ENCODE assay signal across 8 cellular contexts in genomic region chr1:32611859-32612188, GRCh38. TPM values are rescaled to one million over a fixed set of nuclear protein-coding genes. Genes with fewer than 3 reads are reported as not detected.
A peak's percentile ranks its signal among the peaks of the same experiment; 100 is the strongest.
DNase-seq lines count a peak whose midpoint lies in the region; ATAC-seq lines count a peak whose summit lies in the region.

No MANE protein-coding gene starts in this region.

- H3K27ac Mint-ChIP-seq in activated CD4-positive, alpha-beta memory T cell treated with anti-CD3 and anti-CD28 coated beads, Interleukin-2, amount 10 ng/mL, durations not matched to agents 7 days and 5 days = no peak overlapping the region
- no peak overlapping the region for H3K27ac Mint-ChIP-seq in stimulated activated effector memory CD8-positive, alpha-beta T cell treated with anti-CD3 and anti-CD28 coated beads, Interleukin-12 subunit alpha, Interleukin-12 subunit beta, amount 100 ng/mL, for 72 hours

- DNase-seq in H7 (no peak), NCI-H524 (lab: John Stamatoyannopoulos, UW) (no peak), COR-L47 (lab: John Stamatoyannopoulos, UW) (no peak)
- DNase-seq in activated CD4-positive, alpha-beta memory T cell treated with anti-CD3 and anti-CD28 coated beads, Interleukin-2, amount 10 ng/mL, durations not matched to agents 7 days and 5 days = no peak
- DNase-seq in stimulated activated effector memory CD8-positive, alpha-beta T cell treated with anti-CD3 and anti-CD28 coated beads, Interleukin-12 subunit alpha, Interleukin-12 subunit beta, amount 100 ng/mL, for 72 hours (ENCODE audit: low spot score in 2 of 2) = no peak
- no peak for DNase-seq in effector CD4-positive, alpha-beta T cell

- H3K4me1 ChIP-seq in iPS-15b (ENCODE audit: control insufficient read depth, insufficient read depth, low read length) = no peaks in the 10 kb centered on the region

- no peak for ATAC-seq in stimulated activated effector memory CD8-positive, alpha-beta T cell treated with anti-CD3 and anti-CD28 coated beads, Interleukin-12 subunit alpha, Interleukin-12 subunit beta, amount 100 ng/mL, for 72 hours
- no peak for ATAC-seq in GM21825 (IDR thresholded peaks at IDR 0.05; ENCODE audit: unreplicated experiment)

- H3K9me3 ChIP-seq in iPS-15b (ENCODE audit: control insufficient read depth, insufficient read depth, low read length) = no peaks in the 10 kb centered on the region

- peaks cover 4% of the 10 kb centered on the region for H3K4me1 Mint-ChIP-seq in activated CD4-positive, alpha-beta memory T cell treated with anti-CD3 and anti-CD28 coated beads, Interleukin-2, amount 10 ng/mL, durations not matched to agents 7 days and 5 days
- H3K4me1 Mint-ChIP-seq in stimulated activated effector memory CD8-positive, alpha-beta T cell treated with anti-CD3 and anti-CD28 coated beads, Interleukin-12 subunit alpha, Interleukin-12 subunit beta, amount 100 ng/mL, for 72 hours = peaks cover 8% of the 10 kb centered on the region

- no peaks in the 10 kb centered on the region for H3K36me3 ChIP-seq in H7 (replicated peaks; ENCODE audit: control insufficient read depth, insufficient read depth, low read length)
- H3K36me3 ChIP-seq in iPS-15b (ENCODE audit: control insufficient read depth, insufficient read depth, low read length) = no peaks in the 10 kb centered on the region

- no peaks in the 10 kb centered on the region for H3K9me3 Mint-ChIP-seq in activated CD4-positive, alpha-beta memory T cell treated with anti-CD3 and anti-CD28 coated beads, Interleukin-2, amount 10 ng/mL, durations not matched to agents 7 days and 5 days
- no peaks in the 10 kb centered on the region for H3K9me3 Mint-ChIP-seq in stimulated activated effector memory CD8-positive, alpha-beta T cell treated with anti-CD3 and anti-CD28 coated beads, Interleukin-12 subunit alpha, Interleukin-12 subunit beta, amount 100 ng/mL, for 72 hours

- peak overlapping the region; percentile 57 for H3K4me3 Mint-ChIP-seq in activated CD4-positive, alpha-beta memory T cell treated with anti-CD3 and anti-CD28 coated beads, Interleukin-2, amount 10 ng/mL, durations not matched to agents 7 days and 5 days
- H3K4me3 Mint-ChIP-seq in stimulated activated effector memory CD8-positive, alpha-beta T cell treated with anti-CD3 and anti-CD28 coated beads, Interleukin-12 subunit alpha, Interleukin-12 subunit beta, amount 100 ng/mL, for 72 hours = peak overlapping the region; percentile 54

- CTCF ChIA-PET in activated CD4-positive, alpha-beta memory T cell treated with anti-CD3 and anti-CD28 coated beads, Interleukin-2, amount 10 ng/mL, durations not matched to agents 7 days and 5 days (lab: Charles Lee) = no interaction called here

- peak overlapping the region; percentile 59 for H3K4me3 ChIP-seq in H7 (ENCODE audit: insufficient read depth, low read depth, low read length)
- peak overlapping the region; percentile 56 for H3K4me3 ChIP-seq in iPS-15b (ENCODE audit: low read depth, low read length)

- no peaks in the 10 kb centered on the region for H3K27me3 Mint-ChIP-seq in activated CD4-positive, alpha-beta memory T cell treated with anti-CD3 and anti-CD28 coated beads, Interleukin-2, amount 10 ng/mL, durations not matched to agents 7 days and 5 days

- H3K9ac ChIP-seq in iPS-15b (ENCODE audit: low read depth, low read length) = peak overlapping the region; percentile 27

- peaks cover 4% of the 10 kb centered on the region for H3K36me3 Mint-ChIP-seq in activated CD4-positive, alpha-beta memory T cell treated with anti-CD3 and anti-CD28 coated beads, Interleukin-2, amount 10 ng/mL, durations not matched to agents 7 days and 5 days (ENCODE audit: low read depth)
- peaks cover 7% of the 10 kb centered on the region for H3K36me3 Mint-ChIP-seq in stimulated activated effector memory CD8-positive, alpha-beta T cell treated with anti-CD3 and anti-CD28 coated beads, Interleukin-12 subunit alpha, Interleukin-12 subunit beta, amount 100 ng/mL, for 72 hours

- H3K27me3 ChIP-seq in H7 (ENCODE audit: control insufficient read depth, insufficient read depth, low read length) (no peaks in the 10 kb centered on the region), iPS-15b (ENCODE audit: control insufficient read depth, insufficient read depth, low read length) (no peaks in the 10 kb centered on the region)

- POLR2A ChIA-PET in activated CD4-positive, alpha-beta memory T cell treated with anti-CD3 and anti-CD28 coated beads, Interleukin-2, amount 10 ng/mL, durations not matched to agents 7 days and 5 days (lab: Charles Lee) = interaction anchor here (1.4 to 2.3 kb wide), 3 partner anchors 11 to 39 kb away, joined by 3 to 7 read pairs (median 5); partner anchors contain the start of genes RBBP4 and ZBTB8OS

RNA-seq across cellular contexts. Expression of gene ZBTB8OS, which starts 38.5 kb away (rescaled TPM):
- 64.8 and 71.3 TPM in 2 replicates for total RNA-seq in H7 (2014; rRNA removed; shearing (Covaris generic))
- total RNA-seq in activated CD4-positive, alpha-beta memory T cell treated with anti-CD3 and anti-CD28 coated beads, Interleukin-2, amount 10 ng/mL, durations not matched to agents 7 days and 5 days = 10 to 100 TPM; 58.1 to 60.4 TPM

RNA-seq across cellular contexts. Expression of gene RBBP4, which starts 39.2 kb away (rescaled TPM):
- total RNA-seq in H7 (2014; rRNA removed; shearing (Covaris generic)) = 311 and 325 TPM in 2 replicates
- total RNA-seq in activated CD4-positive, alpha-beta memory T cell treated with anti-CD3 and anti-CD28 coated beads, Interleukin-2, amount 10 ng/mL, durations not matched to agents 7 days and 5 days = 100 to 1,000 TPM; 271 to 277 TPM
